ENCODE assay signal across 14 cellular contexts in the genomic region with DNA sequence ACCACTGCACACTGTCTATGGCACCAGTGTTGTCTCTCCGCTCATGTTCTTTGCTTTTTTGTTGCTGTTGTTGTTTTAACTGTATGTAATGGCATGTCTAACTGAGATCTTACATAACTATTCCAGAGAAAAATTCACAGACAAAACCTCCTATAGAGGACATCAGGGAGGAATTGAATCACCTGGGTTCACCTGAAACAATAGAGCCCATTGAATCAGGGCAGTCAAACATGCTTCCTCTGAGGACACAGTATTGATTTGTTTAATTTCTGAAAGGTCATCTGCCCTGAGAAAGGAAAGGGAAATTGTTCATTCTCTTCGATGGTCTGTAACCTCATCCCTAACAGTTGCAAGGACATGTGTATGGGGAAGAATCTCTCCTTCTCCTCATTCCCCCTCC.
DNase-seq lines count a peak whose midpoint lies in the region; ATAC-seq and TF ChIP-seq lines count a peak whose summit lies in the region.
"Had no signal": no experiment of that assay in that cellular context is flagged by ENCODE, and none has a peak within 500 bp of the region (broad histone marks: within the 10 kb centered on the region; RNA-seq: fewer than 3 reads in every experiment).

No MANE protein-coding gene starts in this region.

- H3K4me2 ChIP-seq in OCI-LY7 (ENCODE audit: low read length): no peak overlapping the region
- H3K4me2 ChIP-seq: BLaER1 treated with 17β-estradiol and CSF1 and Interleukin-3, amounts not matched to agents 10 nM and 100 nM had no signal

- no TSS peak for BruUV-seq in OCI-LY7 (replicated peaks; lab: Mats Ljungman, UMichigan)

- peak overlapping the region; percentile 46 for H2AFZ ChIP-seq in OCI-LY7 (ENCODE audit: low read length)

- CTCF ChIA-PET in activated CD4-positive, alpha-beta T cell treated with anti-CD3 and anti-CD28 coated beads, Interleukin-2, amount 10 ng/mL, durations not matched to agents 7 days and 5 days (lab: Charles Lee): no interaction called here
- CTCF ChIA-PET in OCI-LY7 (lab: Charles Lee; ENCODE audit: unreplicated experiment): no interaction called here

- H3K9me2 ChIP-seq in OCI-LY7 (ENCODE audit: insufficient read depth, low read length): no peaks in the 10 kb centered on the region

- no peaks in the 10 kb centered on the region for H3K27me3 ChIP-seq in prostate gland (replicated peaks; ENCODE audit: insufficient read depth)
- H3K27me3 ChIP-seq: BLaER1 treated with 17β-estradiol and CSF1 and Interleukin-3, amounts not matched to agents 10 nM and 100 nM had no signal

- intact Hi-C loops in activated CD4-positive, alpha-beta T cell treated with anti-CD3 and anti-CD28 coated beads, Interleukin-2, amount 10 ng/mL, durations not matched to agents 24 days and 14 days (cut with micrococcal nuclease): no loop called here
- intact Hi-C loops in OCI-LY7 (cut with micrococcal nuclease; ENCODE audit: unreplicated experiment) (no loop called here), prostate gland (cut with DNase I) (no loop called here)

- no peak overlapping the region for H3K27ac Mint-ChIP-seq in activated CD4-positive, alpha-beta T cell treated with anti-CD3 and anti-CD28 coated beads, Interleukin-2, amount 10 ng/mL, durations not matched to agents 24 days and 14 days
- H3K27ac Mint-ChIP-seq in activated CD4-positive, alpha-beta T cell treated with anti-CD3 and anti-CD28 coated beads, Interleukin-2, amount 10 ng/mL, durations not matched to agents 7 days and 5 days: no peak overlapping the region
- H3K27ac Mint-ChIP-seq in progenitor cell of endocrine pancreas: no peak overlapping the region
- H3K27ac Mint-ChIP-seq: CD4-positive, CD25-positive, alpha-beta regulatory T cell had no signal

- H4K20me1 ChIP-seq in OCI-LY7 (ENCODE audit: insufficient read depth, low read length): no peaks in the 10 kb centered on the region
- H4K20me1 ChIP-seq: BLaER1 treated with 17β-estradiol and CSF1 and Interleukin-3, amounts not matched to agents 10 nM and 100 nM had no signal

- H3K4me3 Mint-ChIP-seq in activated CD4-positive, alpha-beta T cell treated with anti-CD3 and anti-CD28 coated beads, Interleukin-2, amount 10 ng/mL, durations not matched to agents 24 days and 14 days: no peak overlapping the region
- no peak overlapping the region for H3K4me3 Mint-ChIP-seq in activated CD4-positive, alpha-beta T cell treated with anti-CD3 and anti-CD28 coated beads, Interleukin-2, amount 10 ng/mL, durations not matched to agents 7 days and 5 days
- H3K4me3 Mint-ChIP-seq in progenitor cell of endocrine pancreas (ENCODE audit: low read depth): no peak overlapping the region
- H3K4me3 Mint-ChIP-seq: CD4-positive, CD25-positive, alpha-beta regulatory T cell had no signal

- peak; percentile 31 for ATAC-seq in left lobe of liver
- ATAC-seq: GM12878, HCT116 had no signal

- H3K27ac ChIP-seq in OCI-LY7 (ENCODE audit: low read depth, low read length, poor library complexity, severe bottlenecking): no peak overlapping the region
- H3K27ac ChIP-seq in prostate gland: no peak overlapping the region
- H3K27ac ChIP-seq: BLaER1 treated with 17β-estradiol and CSF1 and Interleukin-3, amounts not matched to agents 10 nM and 100 nM had no signal

- H3K9me3 ChIP-seq in OCI-LY7 (ENCODE audit: low read length) (peaks cover 7% of the 10 kb centered on the region; the same call in 1 of the 2 replicates), prostate gland (no peaks in the 10 kb centered on the region)

- H3K36me3 ChIP-seq in OCI-LY7 (ENCODE audit: insufficient read depth, low read length) (no peaks in the 10 kb centered on the region), prostate gland (no peaks in the 10 kb centered on the region)
- H3K36me3 ChIP-seq: BLaER1 treated with 17β-estradiol and CSF1 and Interleukin-3, amounts not matched to agents 10 nM and 100 nM had no signal

- no peaks in the 10 kb centered on the region for H3K79me2 ChIP-seq in OCI-LY7 (ENCODE audit: insufficient read depth, low read depth, low read length)

- no peaks in the 10 kb centered on the region for H3K4me1 Mint-ChIP-seq in activated CD4-positive, alpha-beta T cell treated with anti-CD3 and anti-CD28 coated beads, Interleukin-2, amount 10 ng/mL, durations not matched to agents 24 days and 14 days
- no peaks in the 10 kb centered on the region for H3K4me1 Mint-ChIP-seq in activated CD4-positive, alpha-beta T cell treated with anti-CD3 and anti-CD28 coated beads, Interleukin-2, amount 10 ng/mL, durations not matched to agents 7 days and 5 days
- H3K4me1 Mint-ChIP-seq in progenitor cell of endocrine pancreas (ENCODE audit: low read depth): peaks cover 13% of the 10 kb centered on the region
- H3K4me1 Mint-ChIP-seq: CD4-positive, CD25-positive, alpha-beta regulatory T cell had no signal

- no peaks in the 10 kb centered on the region for H3K36me3 Mint-ChIP-seq in activated CD4-positive, alpha-beta T cell treated with anti-CD3 and anti-CD28 coated beads, Interleukin-2, amount 10 ng/mL, durations not matched to agents 24 days and 14 days (ENCODE audit: low read depth)
- H3K36me3 Mint-ChIP-seq in activated CD4-positive, alpha-beta T cell treated with anti-CD3 and anti-CD28 coated beads, Interleukin-2, amount 10 ng/mL, durations not matched to agents 7 days and 5 days (ENCODE audit: low read depth): no peaks in the 10 kb centered on the region
- H3K36me3 Mint-ChIP-seq in progenitor cell of endocrine pancreas (ENCODE audit: insufficient read depth): peaks cover 3% of the 10 kb centered on the region

- H3K4me3 ChIP-seq in OCI-LY7 (ENCODE audit: low read depth, low read length, poor library complexity, severe bottlenecking) (no peak overlapping the region), prostate gland (no peak overlapping the region)
- H3K4me3 ChIP-seq: BLaER1 treated with 17β-estradiol and CSF1 and Interleukin-3, amounts not matched to agents 10 nM and 100 nM; GM12878 had no signal

- no peak for TF ChIP-seq POLR2A in prostate gland (IDR thresholded peaks at IDR 0.05)

- H3K4me1 ChIP-seq in OCI-LY7 (ENCODE audit: insufficient read depth, low read length, poor library complexity, severe bottlenecking) (peaks cover 11% of the 10 kb centered on the region), prostate gland (replicated peaks) (no peaks in the 10 kb centered on the region)
- H3K4me1 ChIP-seq: BLaER1 treated with 17β-estradiol and CSF1 and Interleukin-3, amounts not matched to agents 10 nM and 100 nM had no signal

- DNase-seq in activated CD4-positive, alpha-beta T cell treated with anti-CD3 and anti-CD28 coated beads, Interleukin-2, amount 10 ng/mL, durations not matched to agents 24 days and 14 days: peak; percentile 20
- no peak for DNase-seq in activated CD4-positive, alpha-beta T cell treated with anti-CD3 and anti-CD28 coated beads, Interleukin-2, amount 10 ng/mL, durations not matched to agents 7 days and 5 days
- no peak for DNase-seq in OCI-LY7 (ENCODE audit: low spot score)
- no peak for DNase-seq in left lobe of liver (ENCODE audit: low spot score)
- DNase-seq in prostate gland (ENCODE audit: low spot score): no peak
- DNase-seq in SK-N-DZ (ENCODE audit: low spot score): no peak
- DNase-seq in progenitor cell of endocrine pancreas (ENCODE audit: low spot score, unreplicated experiment): no peak
- DNase-seq: ACHN; CD4-positive, CD25-positive, alpha-beta regulatory T cell; IMR-90; KBM-7 had no signal

- TF ChIP-seq CTCF in OCI-LY7 (conservative IDR thresholded peaks at IDR 0.05; ENCODE audit: low read length) (no peak), prostate gland (IDR thresholded peaks at IDR 0.05) (no peak), progenitor cell of endocrine pancreas (IDR thresholded peaks at IDR 0.05; ENCODE audit: unreplicated experiment) (no peak)

- no peaks in the 10 kb centered on the region for H3K9me3 Mint-ChIP-seq in activated CD4-positive, alpha-beta T cell treated with anti-CD3 and anti-CD28 coated beads, Interleukin-2, amount 10 ng/mL, durations not matched to agents 24 days and 14 days
- no peaks in the 10 kb centered on the region for H3K9me3 Mint-ChIP-seq in activated CD4-positive, alpha-beta T cell treated with anti-CD3 and anti-CD28 coated beads, Interleukin-2, amount 10 ng/mL, durations not matched to agents 7 days and 5 days
- peaks cover 6% of the 10 kb centered on the region for H3K9me3 Mint-ChIP-seq in progenitor cell of endocrine pancreas (ENCODE audit: low read depth)

- peaks cover 5% of the 10 kb centered on the region for H3K27me3 Mint-ChIP-seq in activated CD4-positive, alpha-beta T cell treated with anti-CD3 and anti-CD28 coated beads, Interleukin-2, amount 10 ng/mL, durations not matched to agents 24 days and 14 days
- peaks cover 4% of the 10 kb centered on the region for H3K27me3 Mint-ChIP-seq in activated CD4-positive, alpha-beta T cell treated with anti-CD3 and anti-CD28 coated beads, Interleukin-2, amount 10 ng/mL, durations not matched to agents 7 days and 5 days
- no peaks in the 10 kb centered on the region for H3K27me3 Mint-ChIP-seq in progenitor cell of endocrine pancreas
- H3K27me3 Mint-ChIP-seq: CD4-positive, CD25-positive, alpha-beta regulatory T cell had no signal

- POLR2A ChIA-PET in activated CD4-positive, alpha-beta T cell treated with anti-CD3 and anti-CD28 coated beads, Interleukin-2, amount 10 ng/mL, durations not matched to agents 7 days and 5 days (lab: Charles Lee): no interaction called here
- POLR2A ChIA-PET in OCI-LY7 (lab: Charles Lee): no interaction called here

- WGBS in prostate gland: 97% methylated on average over 2 of the region's 2 CpGs
